In the genomic region with DNA sequence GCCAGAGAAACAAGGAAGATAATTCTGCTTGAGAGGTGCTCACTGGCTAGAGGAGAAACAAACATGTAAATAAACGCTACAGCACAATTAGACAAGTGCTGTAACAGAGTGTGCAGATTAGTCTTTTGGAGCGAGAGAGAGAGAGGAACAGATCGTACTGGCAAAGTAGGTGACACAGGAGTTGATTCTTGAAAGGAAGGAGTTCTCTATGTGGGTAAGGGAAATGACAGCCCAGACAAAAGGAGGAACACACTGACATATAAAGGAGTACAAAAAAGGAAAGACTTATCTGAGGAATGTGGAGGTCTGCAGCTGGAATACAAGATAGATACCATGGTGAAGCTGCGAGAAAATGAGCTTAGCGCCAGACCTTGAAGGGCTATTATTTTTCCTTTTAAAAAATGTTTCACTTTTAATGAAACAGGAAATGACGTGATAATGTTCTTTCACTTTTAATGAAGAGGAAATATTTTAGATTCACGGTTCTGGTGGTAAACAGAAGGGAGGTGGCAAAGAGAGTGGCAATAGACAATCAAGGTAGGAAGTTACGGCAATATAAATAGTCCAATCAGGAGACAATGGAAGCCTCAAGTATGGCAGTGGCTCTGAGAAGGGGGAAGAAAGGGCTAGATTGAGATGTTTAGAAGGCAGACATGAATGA, we compare ENCODE assay signal across 16 cellular contexts.
A peak's percentile ranks its signal among the peaks of the same experiment; 100 is the strongest.
DNase-seq lines count a peak whose midpoint lies in the region; ATAC-seq and TF ChIP-seq lines count a peak whose summit lies in the region.
"Had no signal": no experiment of that assay in that cellular context is flagged by ENCODE, and none has a peak within 500 bp of the region (broad histone marks: within the 10 kb centered on the region; RNA-seq: fewer than 3 reads in every experiment).

No MANE protein-coding gene starts in this region.

- peaks cover 0 to 2% (median 0%) of the 10 kb centered on the region in 3 donors for H3K27me3 Mint-ChIP-seq in immature natural killer cell (ENCODE audit: low read depth in 3 of 3)
- no peaks in the 10 kb centered on the region for H3K27me3 Mint-ChIP-seq in stimulated activated naive B cell treated with anti-CD40 and anti-IgM and Interleukin-4, amounts not matched to agents 10 μg/mL and 1 μg/mL and 100 μg/mL, for 72 hours
- no peaks in the 10 kb centered on the region for H3K27me3 Mint-ChIP-seq in activated T-helper 2 cell treated with anti-CD3 and anti-CD28 coated beads, Interferon-gamma antibody, Interleukin-2, Interleukin-4, amounts not matched to agents 10 μg/mL and 5 μg/mL and 100 μg/mL, durations not matched to agents 14 hours and 24 hours and 36 hours (ENCODE audit: low read depth)
- no peaks in the 10 kb centered on the region for H3K27me3 Mint-ChIP-seq in activated T-helper 1 cell treated with anti-CD3 and anti-CD28 coated beads, Interleukin-12 subunit alpha, Interleukin-12 subunit beta, Interleukin-2, Interleukin-4 antibody, amounts not matched to agents 30 ng/mL and 10 ng/mL and 1 ng/mL, durations not matched to agents 14 hours and 24 hours and 36 hours (ENCODE audit: insufficient read depth)
- H3K27me3 Mint-ChIP-seq: activated naive CD4-positive, alpha-beta T cell treated with anti-CD3 and anti-CD28 coated beads, Interleukin-2, amount 50 U/mL, for 24 hours; stimulated activated naive CD8-positive, alpha-beta T cell treated with anti-CD3 and anti-CD28 coated beads, Interleukin-15, amount 100 ng/mL, for 72 hours had no signal

- H3K27ac ChIP-seq in VCaP (peak overlapping the region; percentile 28), substantia nigra (ENCODE audit: low read depth, low read length, poor library complexity, severe bottlenecking) (no peak overlapping the region)
- H3K27ac ChIP-seq: KMS-11 had no signal

- intact Hi-C loops in activated T-helper 2 cell treated with anti-CD3 and anti-CD28 coated beads, Interferon-gamma antibody, Interleukin-2, Interleukin-4, amounts not matched to agents 10 μg/mL and 5 μg/mL and 100 μg/mL, durations not matched to agents 14 hours and 24 hours and 36 hours (cut with micrococcal nuclease): no loop called here
- intact Hi-C loops in activated T-helper 1 cell treated with anti-CD3 and anti-CD28 coated beads, Interleukin-12 subunit alpha, Interleukin-12 subunit beta, Interleukin-2, Interleukin-4 antibody, amounts not matched to agents 30 ng/mL and 10 ng/mL and 1 ng/mL, durations not matched to agents 14 hours and 24 hours and 36 hours (cut with micrococcal nuclease): no loop called here

- H3K9me3 Mint-ChIP-seq in immature natural killer cell: no peaks in the 10 kb centered on the region
- H3K9me3 Mint-ChIP-seq in stimulated activated naive B cell treated with anti-CD40 and anti-IgM and Interleukin-4, amounts not matched to agents 10 μg/mL and 1 μg/mL and 100 μg/mL, for 72 hours: no peaks in the 10 kb centered on the region
- H3K9me3 Mint-ChIP-seq in activated T-helper 2 cell treated with anti-CD3 and anti-CD28 coated beads, Interferon-gamma antibody, Interleukin-2, Interleukin-4, amounts not matched to agents 10 μg/mL and 5 μg/mL and 100 μg/mL, durations not matched to agents 14 hours and 24 hours and 36 hours: no peaks in the 10 kb centered on the region
- no peaks in the 10 kb centered on the region for H3K9me3 Mint-ChIP-seq in activated T-helper 1 cell treated with anti-CD3 and anti-CD28 coated beads, Interleukin-12 subunit alpha, Interleukin-12 subunit beta, Interleukin-2, Interleukin-4 antibody, amounts not matched to agents 30 ng/mL and 10 ng/mL and 1 ng/mL, durations not matched to agents 14 hours and 24 hours and 36 hours
- H3K9me3 Mint-ChIP-seq: activated naive CD4-positive, alpha-beta T cell treated with anti-CD3 and anti-CD28 coated beads, Interleukin-2, amount 50 U/mL, for 24 hours; stimulated activated naive CD8-positive, alpha-beta T cell treated with anti-CD3 and anti-CD28 coated beads, Interleukin-15, amount 100 ng/mL, for 72 hours had no signal

- no peak overlapping the region for H3K4me3 Mint-ChIP-seq in immature natural killer cell
- no peak overlapping the region for H3K4me3 Mint-ChIP-seq in stimulated activated naive B cell treated with anti-CD40 and anti-IgM and Interleukin-4, amounts not matched to agents 10 μg/mL and 1 μg/mL and 100 μg/mL, for 72 hours
- H3K4me3 Mint-ChIP-seq in activated T-helper 2 cell treated with anti-CD3 and anti-CD28 coated beads, Interferon-gamma antibody, Interleukin-2, Interleukin-4, amounts not matched to agents 10 μg/mL and 5 μg/mL and 100 μg/mL, durations not matched to agents 14 hours and 24 hours and 36 hours (ENCODE audit: low read depth): no peak overlapping the region
- H3K4me3 Mint-ChIP-seq in activated T-helper 1 cell treated with anti-CD3 and anti-CD28 coated beads, Interleukin-12 subunit alpha, Interleukin-12 subunit beta, Interleukin-2, Interleukin-4 antibody, amounts not matched to agents 30 ng/mL and 10 ng/mL and 1 ng/mL, durations not matched to agents 14 hours and 24 hours and 36 hours: no peak overlapping the region
- H3K4me3 Mint-ChIP-seq: activated naive CD4-positive, alpha-beta T cell treated with anti-CD3 and anti-CD28 coated beads, Interleukin-2, amount 50 U/mL, for 24 hours; stimulated activated naive CD8-positive, alpha-beta T cell treated with anti-CD3 and anti-CD28 coated beads, Interleukin-15, amount 100 ng/mL, for 72 hours had no signal

- peaks cover 0 to 8% (median 5%) of the 10 kb centered on the region in 3 donors for H3K36me3 Mint-ChIP-seq in immature natural killer cell
- H3K36me3 Mint-ChIP-seq in stimulated activated naive B cell treated with anti-CD40 and anti-IgM and Interleukin-4, amounts not matched to agents 10 μg/mL and 1 μg/mL and 100 μg/mL, for 72 hours: peaks cover 14 to 20% of the 10 kb centered on the region in 2 donors
- H3K36me3 Mint-ChIP-seq in activated T-helper 2 cell treated with anti-CD3 and anti-CD28 coated beads, Interferon-gamma antibody, Interleukin-2, Interleukin-4, amounts not matched to agents 10 μg/mL and 5 μg/mL and 100 μg/mL, durations not matched to agents 14 hours and 24 hours and 36 hours (ENCODE audit: low read depth): peaks cover 11% of the 10 kb centered on the region
- H3K36me3 Mint-ChIP-seq in activated T-helper 1 cell treated with anti-CD3 and anti-CD28 coated beads, Interleukin-12 subunit alpha, Interleukin-12 subunit beta, Interleukin-2, Interleukin-4 antibody, amounts not matched to agents 30 ng/mL and 10 ng/mL and 1 ng/mL, durations not matched to agents 14 hours and 24 hours and 36 hours (ENCODE audit: low read depth): peaks cover 8% of the 10 kb centered on the region

- DNase-seq in activated CD4-positive, CD25-positive, alpha-beta regulatory T cell treated with anti-CD3 and anti-CD28 coated beads, Interleukin-2, amount 50 U/mL, for 72 hours: no peak
- DNase-seq in immature natural killer cell (peak; percentile 64 to 72 (median 68)), substantia nigra (lab: John Stamatoyannopoulos, UW) (no peak)
- DNase-seq in stimulated activated naive B cell treated with anti-CD40 and anti-IgM and Interleukin-4, amounts not matched to agents 10 μg/mL and 1 μg/mL and 100 μg/mL, for 72 hours: no peak
- DNase-seq in activated T-helper 2 cell treated with anti-CD3 and anti-CD28 coated beads, Interferon-gamma antibody, Interleukin-2, Interleukin-4, amounts not matched to agents 10 μg/mL and 5 μg/mL and 100 μg/mL, durations not matched to agents 14 hours and 24 hours and 36 hours (ENCODE audit: low spot score): no peak
- no peak for DNase-seq in activated T-helper 1 cell treated with anti-CD3 and anti-CD28 coated beads, Interleukin-12 subunit alpha, Interleukin-12 subunit beta, Interleukin-2, Interleukin-4 antibody, amounts not matched to agents 30 ng/mL and 10 ng/mL and 1 ng/mL, durations not matched to agents 14 hours and 24 hours and 36 hours (ENCODE audit: low spot score)
- DNase-seq: activated CD8-positive, alpha-beta memory T cell treated with anti-CD3 and anti-CD28 coated beads for 24 hours; left colon; NCI-H187; NCI-H69; stimulated activated naive CD8-positive, alpha-beta T cell treated with anti-CD3 and anti-CD28 coated beads, Interleukin-15, amount 100 ng/mL, for 72 hours; T1000 had no signal

- TF ChIP-seq CTCF in VCaP (conservative IDR thresholded peaks at IDR 0.05): no peak

- peak; percentile 85 to 90 for ATAC-seq in activated CD4-positive, CD25-positive, alpha-beta regulatory T cell treated with anti-CD3 and anti-CD28 coated beads, Interleukin-2, amount 50 U/mL, for 24 hours
- peak; percentile 48 to 74 for ATAC-seq in stimulated activated naive B cell treated with anti-CD40 and anti-IgM and Interleukin-4, amounts not matched to agents 10 μg/mL and 1 μg/mL and 100 μg/mL, for 72 hours (replicated peaks)
- ATAC-seq: left colon; stimulated activated naive CD8-positive, alpha-beta T cell treated with anti-CD3 and anti-CD28 coated beads, Interleukin-15, amount 100 ng/mL, for 72 hours had no signal

- H3K4me1 Mint-ChIP-seq in immature natural killer cell: peaks cover 0 to 6% of the 10 kb centered on the region in 2 donors
- H3K4me1 Mint-ChIP-seq in stimulated activated naive B cell treated with anti-CD40 and anti-IgM and Interleukin-4, amounts not matched to agents 10 μg/mL and 1 μg/mL and 100 μg/mL, for 72 hours: no peaks in the 10 kb centered on the region
- H3K4me1 Mint-ChIP-seq in activated T-helper 2 cell treated with anti-CD3 and anti-CD28 coated beads, Interferon-gamma antibody, Interleukin-2, Interleukin-4, amounts not matched to agents 10 μg/mL and 5 μg/mL and 100 μg/mL, durations not matched to agents 14 hours and 24 hours and 36 hours (ENCODE audit: low read depth): peaks cover 3% of the 10 kb centered on the region
- H3K4me1 Mint-ChIP-seq in activated T-helper 1 cell treated with anti-CD3 and anti-CD28 coated beads, Interleukin-12 subunit alpha, Interleukin-12 subunit beta, Interleukin-2, Interleukin-4 antibody, amounts not matched to agents 30 ng/mL and 10 ng/mL and 1 ng/mL, durations not matched to agents 14 hours and 24 hours and 36 hours (ENCODE audit: low read depth): no peaks in the 10 kb centered on the region
- H3K4me1 Mint-ChIP-seq: activated naive CD4-positive, alpha-beta T cell treated with anti-CD3 and anti-CD28 coated beads, Interleukin-2, amount 50 U/mL, for 24 hours; stimulated activated naive CD8-positive, alpha-beta T cell treated with anti-CD3 and anti-CD28 coated beads, Interleukin-15, amount 100 ng/mL, for 72 hours had no signal

- no peak overlapping the region for H3K27ac Mint-ChIP-seq in immature natural killer cell
- no peak overlapping the region for H3K27ac Mint-ChIP-seq in stimulated activated naive B cell treated with anti-CD40 and anti-IgM and Interleukin-4, amounts not matched to agents 10 μg/mL and 1 μg/mL and 100 μg/mL, for 72 hours
- no peak overlapping the region for H3K27ac Mint-ChIP-seq in activated T-helper 2 cell treated with anti-CD3 and anti-CD28 coated beads, Interferon-gamma antibody, Interleukin-2, Interleukin-4, amounts not matched to agents 10 μg/mL and 5 μg/mL and 100 μg/mL, durations not matched to agents 14 hours and 24 hours and 36 hours
- H3K27ac Mint-ChIP-seq in activated T-helper 1 cell treated with anti-CD3 and anti-CD28 coated beads, Interleukin-12 subunit alpha, Interleukin-12 subunit beta, Interleukin-2, Interleukin-4 antibody, amounts not matched to agents 30 ng/mL and 10 ng/mL and 1 ng/mL, durations not matched to agents 14 hours and 24 hours and 36 hours: no peak overlapping the region
- H3K27ac Mint-ChIP-seq: activated naive CD4-positive, alpha-beta T cell treated with anti-CD3 and anti-CD28 coated beads, Interleukin-2, amount 50 U/mL, for 24 hours; stimulated activated naive CD8-positive, alpha-beta T cell treated with anti-CD3 and anti-CD28 coated beads, Interleukin-15, amount 100 ng/mL, for 72 hours had no signal

Comparison
In these comparisons a context has a peak if more than half of its experiments do, and no peak if none do; other contexts are left out.
1. DNase-seq: peak in immature natural killer cell (3 of 3); none in activated CD4-positive, CD25-positive, alpha-beta regulatory T cell treated with anti-CD3 and anti-CD28 coated beads, Interleukin-2, amount 50 U/mL, for 72 hours (single experiment), stimulated activated naive B cell treated with anti-CD40 and anti-IgM and Interleukin-4, amounts not matched to agents 10 μg/mL and 1 μg/mL and 100 μg/mL, for 72 hours (single experiment), substantia nigra (0 of 49), activated T-helper 2 cell treated with anti-CD3 and anti-CD28 coated beads, Interferon-gamma antibody, Interleukin-2, Interleukin-4, amounts not matched to agents 10 μg/mL and 5 μg/mL and 100 μg/mL, durations not matched to agents 14 hours and 24 hours and 36 hours (single experiment) and activated T-helper 1 cell treated with anti-CD3 and anti-CD28 coated beads, Interleukin-12 subunit alpha, Interleukin-12 subunit beta, Interleukin-2, Interleukin-4 antibody, amounts not matched to agents 30 ng/mL and 10 ng/mL and 1 ng/mL, durations not matched to agents 14 hours and 24 hours and 36 hours (single experiment).